ENCODE assay signal across 8 cellular contexts in genomic region chr7:32957326-32958045, GRCh38. TPM values are rescaled to one million over a fixed set of nuclear protein-coding genes. Genes with fewer than 3 reads are reported as not detected.
DNase-seq lines count a peak whose midpoint lies in the region; ATAC-seq and TF ChIP-seq lines count a peak whose summit lies in the region.

FKBP9 (plus strand) TSS chr7:32957440; CDS start chr7:32957574, 134 bp downstream.

- peak; percentile 80 for ATAC-seq in HG02571 (IDR thresholded peaks at IDR 0.05; ENCODE audit: unreplicated experiment)

- peak within 1 kb of the TSS; percentile 87 for H3K4me3 ChIP-seq in AG04449 (ENCODE audit: low read depth, low read length)

- peaks cover 16% of the 10 kb centered on the region for H3K4me1 Mint-ChIP-seq in endothelial cell (ENCODE audit: unreplicated experiment)

- H3K27me3 Mint-ChIP-seq in endothelial cell (ENCODE audit: unreplicated experiment): peaks cover 1% of the 10 kb centered on the region

- H3K27ac Mint-ChIP-seq in endothelial cell (ENCODE audit: unreplicated experiment): peak within 1 kb of the TSS; percentile 94

- no peak for TF ChIP-seq CTCF in AG04449 (IDR thresholded peaks at IDR 0.05; ENCODE audit: insufficient read depth, low read length, missing control alignments)
- no peak for TF ChIP-seq CTCF in GM10266 (IDR thresholded peaks at IDR 0.05; ENCODE audit: control insufficient read depth, insufficient read depth, low read depth, missing control alignments)
- TF ChIP-seq CTCF in endothelial cell (IDR thresholded peaks at IDR 0.05; ENCODE audit: unreplicated experiment): no peak
- no peak for TF ChIP-seq CTCF in subcutaneous adipose tissue (IDR thresholded peaks at IDR 0.05; ENCODE audit: low read depth)

- CTCF ChIA-PET in AG04449 (lab: Yijun Ruan, JAX): interaction anchor here (0.7 to 2.9 kb wide), 8 partner anchors 9 to 195 kb away, joined by 3 to 19 read pairs (median 4); no protein-coding TSS in a partner anchor

- H3K4me3 Mint-ChIP-seq in endothelial cell (ENCODE audit: unreplicated experiment): peak within 1 kb of the TSS; percentile 94

- POLR2A ChIA-PET in AG04449 (lab: Yijun Ruan, JAX): interaction anchor here (1.1 to 2.0 kb wide), 5 partner anchors 11 to 115 kb away, joined by 3 to 13 read pairs (median 5); partner anchors contain the start of gene NT5C3A

- H3K9me3 Mint-ChIP-seq in endothelial cell (ENCODE audit: unreplicated experiment): no peaks in the 10 kb centered on the region

- DNase-seq in AG04449 (ENCODE audit: low read depth, low spot score) (no peak), GM10266 (ENCODE audit: extremely low spot score) (peak; percentile 82), NCI-H1048 (lab: John Stamatoyannopoulos, UW) (peak; percentile 55), UCSD-AML1 (lab: John Stamatoyannopoulos, UW; ENCODE audit: unreplicated experiment) (peak; percentile 71), endothelial cell (ENCODE audit: low spot score) (peak; percentile 82), lung microvascular endothelial cell (ENCODE audit: low read depth in 2 of 2) (peak; percentile 87)

- H3K36me3 Mint-ChIP-seq in endothelial cell (ENCODE audit: low read depth, unreplicated experiment): peaks cover 11% of the 10 kb centered on the region

RNA-seq across cellular contexts. Expression of gene FKBP9, which starts in this region (rescaled TPM):
- total RNA-seq in endothelial cell (ENCODE audit: unreplicated experiment): 218 TPM
- 111 and 133 TPM in 2 replicates for total RNA-seq in lung microvascular endothelial cell
- total RNA-seq in subcutaneous adipose tissue: 100 to 1,000 TPM; 110 to 274 (median 180) TPM
